ENCODE assay signal across 20 cellular contexts in the genomic region with DNA sequence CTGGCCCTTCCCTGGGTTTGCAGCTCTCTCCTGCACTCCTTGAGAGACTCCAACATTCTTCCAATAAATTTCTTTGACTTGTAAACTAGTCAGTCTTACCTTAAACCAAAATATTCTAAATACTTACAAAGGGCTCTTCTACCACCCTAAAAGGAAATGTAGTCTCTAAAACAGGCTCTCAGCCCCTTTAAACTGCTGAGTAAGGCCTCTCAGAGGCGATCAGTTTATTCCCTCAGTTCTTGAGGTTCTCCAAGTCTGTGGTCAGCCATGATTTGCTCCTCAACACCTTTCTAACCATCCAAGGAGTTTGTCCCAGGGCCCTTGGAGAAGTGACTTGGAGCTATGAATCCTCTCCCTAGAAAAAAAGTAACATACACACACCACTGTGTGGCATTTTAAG.
"Had no signal": no experiment of that assay in that cellular context is flagged by ENCODE, and none has a peak within 500 bp of the region (broad histone marks: within the 10 kb centered on the region; RNA-seq: fewer than 3 reads in every experiment).

No MANE protein-coding gene starts in this region.

- H3K9me3 ChIP-seq: SK-N-SH had no signal

- H3K4me2 ChIP-seq: SK-N-SH had no signal

- H3K9me2 ChIP-seq: SK-N-SH had no signal

- FAIRE-seq: RCC 7860 had no signal

- DNase-seq: KBM-7, MV-4-11, NCI-H1048, NCI-H1105, NCI-H1417, NCI-H1436 treated with DMSO at 0.1 percent for 48 hours, NCI-H1694, NCI-H1930, NCI-H2081, NCI-H2107, NCI-H226, NCI-H446, NCI-H510A, NCI-H524 treated with DMSO at 0.1 percent for 48 hours, NCI-H69, NCI-H774, RPMI8226, SHP77, SK-N-SH had no signal
